ENCODE assay signal across 23 cellular contexts in the genomic region with DNA sequence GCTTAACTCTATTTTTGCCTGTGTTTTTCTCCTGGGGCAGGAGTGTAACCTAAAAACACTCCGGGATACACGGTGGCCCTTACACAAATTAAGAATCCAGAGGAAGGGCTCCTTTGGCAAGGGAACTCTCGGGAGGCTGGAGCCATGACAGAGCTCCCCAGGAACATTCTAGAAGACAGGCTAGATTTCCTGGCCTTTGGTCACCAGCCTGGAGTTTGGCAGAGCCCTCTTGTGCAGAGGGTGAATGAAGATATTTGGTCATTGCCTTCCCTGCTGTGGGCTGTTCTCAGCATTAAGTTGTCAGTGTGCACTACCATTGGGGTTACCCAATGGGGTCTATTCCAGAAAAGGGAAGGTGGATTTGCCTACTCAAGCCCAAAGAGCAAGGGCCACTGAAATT. TPM values are rescaled to one million over a fixed set of nuclear protein-coding genes. Genes with fewer than 3 reads are reported as not detected.
DNase-seq lines count a peak whose midpoint lies in the region; ATAC-seq, FAIRE-seq and TF ChIP-seq lines count a peak whose summit lies in the region.
"Had no signal": no experiment of that assay in that cellular context is flagged by ENCODE, and none has a peak within 500 bp of the region (broad histone marks: within the 10 kb centered on the region; RNA-seq: fewer than 3 reads in every experiment).

No MANE protein-coding gene starts in this region.

- no peaks in the 10 kb centered on the region for H3K27me3 Mint-ChIP-seq in MCF 10A (ENCODE audit: insufficient read depth, unreplicated experiment)
- peaks cover 0 to 20% (median 9%) of the 10 kb centered on the region in 5 donors for H3K27me3 Mint-ChIP-seq in naive thymus-derived CD4-positive, alpha-beta T cell
- H3K27me3 Mint-ChIP-seq: activated naive CD8-positive, alpha-beta T cell treated with anti-CD3 and anti-CD28 coated beads, Interleukin-2, amount 10 ng/mL, durations not matched to agents 7 days and 5 days had no signal

- no peaks in the 10 kb centered on the region for H3K9me3 Mint-ChIP-seq in MCF 10A (ENCODE audit: unreplicated experiment)
- peaks cover 0 to 5% (median 0%) of the 10 kb centered on the region in 11 donors for H3K9me3 Mint-ChIP-seq in naive thymus-derived CD4-positive, alpha-beta T cell
- H3K9me3 Mint-ChIP-seq: activated CD4-positive, alpha-beta T cell treated with anti-CD3 and anti-CD28 coated beads, Interleukin-2, amount 10 ng/mL, durations not matched to agents 7 days and 5 days; activated naive CD8-positive, alpha-beta T cell treated with anti-CD3 and anti-CD28 coated beads, Interleukin-2, amount 10 ng/mL, durations not matched to agents 7 days and 5 days; activated T-helper 2 cell treated with anti-CD3 and anti-CD28 coated beads, Interferon-gamma antibody, Interleukin-2, Interleukin-4, amounts not matched to agents 10 μg/mL and 5 μg/mL and 100 μg/mL, durations not matched to agents 14 hours and 24 hours and 36 hours; stimulated activated effector memory CD8-positive, alpha-beta T cell treated with anti-CD3 and anti-CD28 coated beads, Interleukin-12 subunit alpha, Interleukin-12 subunit beta, amount 100 ng/mL, for 72 hours; T-helper 1 cell treated with Interleukin-12 subunit alpha and Interleukin-12 subunit beta and Interleukin-4 antibody, amounts not matched to agents 30 μg/mL and 1 μg/mL, for 36 hours had no signal

- FAIRE-seq in urothelium cell line (lab: Jason Lieb, UNC), result peak; percentile 23
- FAIRE-seq: GM18507 had no signal

- H3K4me1 ChIP-seq in breast epithelium (peaks cover 0 to 13% of the 10 kb centered on the region in 2 donors), esophagus (ENCODE audit: control insufficient read depth in 2 of 2, insufficient read depth in 2 of 2, low read length in 1 of 2) (peaks cover 0 to 7% of the 10 kb centered on the region in 2 donors), muscle layer of duodenum (ENCODE audit: control insufficient read depth in 1 of 2, insufficient read depth in 2 of 2, low read length in 2 of 2) (no peaks in the 10 kb centered on the region)
- no peaks in the 10 kb centered on the region for H3K4me1 ChIP-seq in naive thymus-derived CD4-positive, alpha-beta T cell (ENCODE audit: control insufficient read depth in 2 of 2, insufficient read depth in 2 of 2, low read length in 2 of 2)

- no peak for TF ChIP-seq CTCF in breast epithelium (IDR thresholded peaks at IDR 0.05)
- TF ChIP-seq CTCF in MCF 10A (IDR thresholded peaks at IDR 0.05; ENCODE audit: unreplicated experiment), result no peak

- H3K36me3 Mint-ChIP-seq in MCF 10A (ENCODE audit: insufficient read depth, unreplicated experiment), result peaks cover 5% of the 10 kb centered on the region
- no peaks in the 10 kb centered on the region for H3K36me3 Mint-ChIP-seq in naive thymus-derived CD4-positive, alpha-beta T cell
- H3K36me3 Mint-ChIP-seq: activated naive CD8-positive, alpha-beta T cell treated with anti-CD3 and anti-CD28 coated beads, Interleukin-2, amount 10 ng/mL, durations not matched to agents 7 days and 5 days; naive B cell; stimulated activated effector memory CD8-positive, alpha-beta T cell treated with anti-CD3 and anti-CD28 coated beads, Interleukin-12 subunit alpha, Interleukin-12 subunit beta, amount 100 ng/mL, for 72 hours had no signal

- POLR2A ChIA-PET in MCF 10A (lab: Yijun Ruan, JAX), result interaction anchor here (2.5 kb wide), 1 partner anchor 9 kb away, joined by 9 read pairs; no protein-coding TSS in a partner anchor
- POLR2A ChIA-PET in naive thymus-derived CD4-positive, alpha-beta T cell (lab: Charles Lee), result no interaction called here

- peak overlapping the region in 1 of 3 donors; percentile 6 for H3K4me3 ChIP-seq in breast epithelium
- no peak overlapping the region for H3K4me3 ChIP-seq in esophagus (ENCODE audit: low read depth in 1 of 2, low read length in 2 of 2)
- no peak overlapping the region for H3K4me3 ChIP-seq in muscle layer of duodenum (ENCODE audit: low read depth in 1 of 2, low read length in 2 of 2)
- no peak overlapping the region for H3K4me3 ChIP-seq in naive thymus-derived CD4-positive, alpha-beta T cell (ENCODE audit: low read length)
- H3K4me3 ChIP-seq: lung, sigmoid colon had no signal

- H3K27ac Mint-ChIP-seq in MCF 10A (ENCODE audit: low read depth, unreplicated experiment), result no peak overlapping the region
- no peak overlapping the region for H3K27ac Mint-ChIP-seq in naive thymus-derived CD4-positive, alpha-beta T cell
- H3K27ac Mint-ChIP-seq: activated CD4-positive, alpha-beta T cell treated with anti-CD3 and anti-CD28 coated beads, Interleukin-2, amount 10 ng/mL, durations not matched to agents 7 days and 5 days; activated naive CD8-positive, alpha-beta T cell treated with anti-CD3 and anti-CD28 coated beads, Interleukin-2, amount 10 ng/mL, durations not matched to agents 7 days and 5 days; activated T-helper 2 cell treated with anti-CD3 and anti-CD28 coated beads, Interferon-gamma antibody, Interleukin-2, Interleukin-4, amounts not matched to agents 10 μg/mL and 5 μg/mL and 100 μg/mL, durations not matched to agents 14 hours and 24 hours and 36 hours; effector memory CD8-positive, alpha-beta T cell; naive B cell; stimulated activated effector memory CD8-positive, alpha-beta T cell treated with anti-CD3 and anti-CD28 coated beads, Interleukin-12 subunit alpha, Interleukin-12 subunit beta, amount 100 ng/mL, for 72 hours; T-helper 1 cell treated with Interleukin-12 subunit alpha and Interleukin-12 subunit beta and Interleukin-4 antibody, amounts not matched to agents 30 μg/mL and 1 μg/mL, for 36 hours had no signal

- no peak overlapping the region for H3K4me3 Mint-ChIP-seq in MCF 10A (ENCODE audit: unreplicated experiment)
- no peak overlapping the region for H3K4me3 Mint-ChIP-seq in naive thymus-derived CD4-positive, alpha-beta T cell
- H3K4me3 Mint-ChIP-seq: activated CD4-positive, alpha-beta T cell treated with anti-CD3 and anti-CD28 coated beads, Interleukin-2, amount 10 ng/mL, durations not matched to agents 7 days and 5 days; activated naive CD8-positive, alpha-beta T cell treated with anti-CD3 and anti-CD28 coated beads, Interleukin-2, amount 10 ng/mL, durations not matched to agents 7 days and 5 days; effector memory CD8-positive, alpha-beta T cell; naive B cell; stimulated activated effector memory CD8-positive, alpha-beta T cell treated with anti-CD3 and anti-CD28 coated beads, Interleukin-12 subunit alpha, Interleukin-12 subunit beta, amount 100 ng/mL, for 72 hours; T-helper 1 cell treated with Interleukin-12 subunit alpha and Interleukin-12 subunit beta and Interleukin-4 antibody, amounts not matched to agents 30 μg/mL and 1 μg/mL, for 36 hours had no signal

- peak overlapping the region; percentile 93 to 94 for H3K27ac ChIP-seq in breast epithelium
- H3K27ac ChIP-seq in esophagus (ENCODE audit: low read depth in 2 of 2, low read length in 1 of 2), result peak overlapping the region; percentile 75 to 76
- peak overlapping the region; percentile 79 for H3K27ac ChIP-seq in muscle layer of duodenum (ENCODE audit: low read length)
- no peak overlapping the region for H3K27ac ChIP-seq in naive thymus-derived CD4-positive, alpha-beta T cell (ENCODE audit: low read depth, low read length)
- H3K27ac ChIP-seq: sigmoid colon had no signal

- peaks cover 15% of the 10 kb centered on the region for H3K4me1 Mint-ChIP-seq in MCF 10A (ENCODE audit: insufficient read depth, unreplicated experiment)
- H3K4me1 Mint-ChIP-seq in naive thymus-derived CD4-positive, alpha-beta T cell, result no peaks in the 10 kb centered on the region
- H3K4me1 Mint-ChIP-seq: activated CD4-positive, alpha-beta T cell treated with anti-CD3 and anti-CD28 coated beads, Interleukin-2, amount 10 ng/mL, durations not matched to agents 7 days and 5 days; activated naive CD8-positive, alpha-beta T cell treated with anti-CD3 and anti-CD28 coated beads, Interleukin-2, amount 10 ng/mL, durations not matched to agents 7 days and 5 days; naive B cell; stimulated activated effector memory CD8-positive, alpha-beta T cell treated with anti-CD3 and anti-CD28 coated beads, Interleukin-12 subunit alpha, Interleukin-12 subunit beta, amount 100 ng/mL, for 72 hours had no signal

- no peaks in the 10 kb centered on the region for H3K9me3 ChIP-seq in breast epithelium
- no peaks in the 10 kb centered on the region for H3K9me3 ChIP-seq in esophagus (ENCODE audit: control insufficient read depth in 2 of 2, insufficient read depth in 1 of 2, low read depth in 1 of 2, low read length in 1 of 2)
- no peaks in the 10 kb centered on the region for H3K9me3 ChIP-seq in muscle layer of duodenum (ENCODE audit: control insufficient read depth in 1 of 2, low read length in 2 of 2)
- H3K9me3 ChIP-seq in naive thymus-derived CD4-positive, alpha-beta T cell (ENCODE audit: control insufficient read depth in 2 of 3, low read length in 3 of 3), result no peaks in the 10 kb centered on the region
- H3K9me3 ChIP-seq: sigmoid colon had no signal

- no peaks in the 10 kb centered on the region for H3K27me3 ChIP-seq in breast epithelium
- no peaks in the 10 kb centered on the region for H3K27me3 ChIP-seq in esophagus (ENCODE audit: control insufficient read depth in 1 of 2, insufficient read depth in 2 of 2, low read length in 2 of 2)
- no peaks in the 10 kb centered on the region for H3K27me3 ChIP-seq in muscle layer of duodenum (ENCODE audit: low read depth, low read length)
- no peaks in the 10 kb centered on the region for H3K27me3 ChIP-seq in naive thymus-derived CD4-positive, alpha-beta T cell (ENCODE audit: control insufficient read depth in 2 of 2, insufficient read depth in 2 of 2, low read length in 2 of 2)
- H3K27me3 ChIP-seq: sigmoid colon had no signal

- intact Hi-C loops in breast epithelium (cut with DNase I; ENCODE audit: low total_unique reads) (no loop called here), MCF 10A (cut with micrococcal nuclease) (no loop called here)
- intact Hi-C loops in naive thymus-derived CD4-positive, alpha-beta T cell (cut with micrococcal nuclease), result no loop called here

- CTCF ChIA-PET in MCF 10A (lab: Yijun Ruan, JAX), result interaction anchor here (1.0 to 2.1 kb wide), 2 partner anchors 11 to 575 kb away, joined by 3 to 8 read pairs; no protein-coding TSS in a partner anchor
- CTCF ChIA-PET in naive thymus-derived CD4-positive, alpha-beta T cell (lab: Charles Lee), result no interaction called here

- ATAC-seq in naive thymus-derived CD4-positive, alpha-beta T cell, result no peak
- ATAC-seq: effector memory CD8-positive, alpha-beta T cell had no signal

- no peak for DNase-seq in breast epithelium (ENCODE audit: low spot score in 2 of 2)
- no peak for DNase-seq in MCF 10A (ENCODE audit: unreplicated experiment)
- no peak for DNase-seq in urothelium cell line (ENCODE audit: low spot score)
- DNase-seq in occipital lobe (lab: John Stamatoyannopoulos, UW), result no peak
- no peak for DNase-seq in naive thymus-derived CD4-positive, alpha-beta T cell
- no peak for DNase-seq in NCI-H226
- DNase-seq: activated CD4-positive, alpha-beta T cell treated with anti-CD3 and anti-CD28 coated beads, Interleukin-2, amount 10 ng/mL, durations not matched to agents 7 days and 5 days; activated naive CD8-positive, alpha-beta T cell treated with anti-CD3 and anti-CD28 coated beads, Interleukin-2, amount 10 ng/mL, durations not matched to agents 7 days and 5 days; effector memory CD8-positive, alpha-beta T cell; H7; naive B cell; NCI-H1436; SHP77 treated with DMSO at 0.1 percent for 48 hours; sigmoid colon had no signal

- 46 to 51% methylated on average over 3 of the region's 3 CpGs for WGBS in esophagus, 2 donors

- no TSS peak for BruUV-seq in MCF 10A (replicated peaks; lab: Mats Ljungman, UMichigan)

- no peaks in the 10 kb centered on the region for H3K36me3 ChIP-seq in breast epithelium
- H3K36me3 ChIP-seq in esophagus (ENCODE audit: control insufficient read depth in 2 of 2, insufficient read depth in 2 of 2, low read length in 1 of 2), result no peaks in the 10 kb centered on the region
- H3K36me3 ChIP-seq in muscle layer of duodenum (ENCODE audit: control insufficient read depth in 1 of 2, insufficient read depth in 2 of 2, low read length in 2 of 2), result no peaks in the 10 kb centered on the region
- H3K36me3 ChIP-seq in naive thymus-derived CD4-positive, alpha-beta T cell (ENCODE audit: control insufficient read depth in 2 of 3, insufficient read depth in 3 of 3, low read length in 3 of 3), result no peaks in the 10 kb centered on the region
- H3K36me3 ChIP-seq: sigmoid colon had no signal

- no peak for TF ChIP-seq POLR2A in breast epithelium (IDR thresholded peaks at IDR 0.05)

RNA-seq across cellular contexts. Expression of a gene that starts 53.8 kb away (rescaled TPM):
- 10 to 100 TPM; 19.7 to 22.6 (median 22.5) TPM for total RNA-seq in breast epithelium
- total RNA-seq in MCF 10A (2022), result not detected in 2 replicates
- polyA plus RNA-seq in esophagus, result 10 to 100 TPM; 16.8 to 44.2 TPM
- 52.9 TPM for total RNA-seq in occipital lobe
- not detected for total RNA-seq in naive thymus-derived CD4-positive, alpha-beta T cell
- polyA plus RNA-seq in naive thymus-derived CD4-positive, alpha-beta T cell, result under 1 TPM; 0.09 to 0.48 TPM
- total RNA-seq: A673; activated CD4-positive, alpha-beta T cell treated with anti-CD3 and anti-CD28 coated beads, Interleukin-2, amount 10 ng/mL, durations not matched to agents 7 days and 5 days; activated naive CD8-positive, alpha-beta T cell treated with anti-CD3 and anti-CD28 coated beads, Interleukin-2, amount 10 ng/mL, durations not matched to agents 7 days and 5 days; activated T-helper 2 cell treated with anti-CD3 and anti-CD28 coated beads, Interferon-gamma antibody, Interleukin-2, Interleukin-4, amounts not matched to agents 10 μg/mL and 5 μg/mL and 100 μg/mL, durations not matched to agents 14 hours and 24 hours and 36 hours; G401 had no signal

Comparison
In these comparisons a context has a peak if more than half of its experiments do, and no peak if none do; other contexts are left out.
1. RNA of a gene that starts 53.8 kb away (total RNA-seq): 52.9 TPM in occipital lobe (single experiment) and 19.7 to 22.6 TPM in breast epithelium; not detected in MCF 10A and not detected in naive thymus-derived CD4-positive, alpha-beta T cell; every median in the first group is over 10 times any median in the second.